Comparison of ENCODE assay signal across 2 cellular contexts in genomic region chr10:3333426-3333825, GRCh38.
TF ChIP-seq lines count a peak whose summit lies in the region.

No MANE protein-coding gene starts in this region.

TF ChIP-seq in GM23338, 12 proteins besides CTCF, POLR2A, EP300 and RAD21:
- TF ChIP-seq ZNF462 (CRISPR knock-in tag; IDR thresholded peaks at IDR 0.05) (no peak), ZNF331 (CRISPR knock-in tag; IDR thresholded peaks at IDR 0.05; ENCODE audit: low read depth) (no peak), EZH2 (IDR thresholded peaks at IDR 0.05; ENCODE audit: low read depth, unreplicated experiment) (no peak), NANOG (IDR thresholded peaks at IDR 0.05; ENCODE audit: borderline replicate concordance) (no peak), CREB1 (CRISPR knock-in tag; IDR thresholded peaks at IDR 0.05; ENCODE audit: low read depth) (no peak), JUNB (IDR thresholded peaks at IDR 0.05; ENCODE audit: unreplicated experiment) (no peak), ZNF114 (CRISPR knock-in tag; IDR thresholded peaks at IDR 0.05) (no peak), STAT1 (IDR thresholded peaks at IDR 0.05; ENCODE audit: unreplicated experiment) (no peak), ETS1 (IDR thresholded peaks at IDR 0.05) (no peak), EZH2phosphoT487 (IDR thresholded peaks at IDR 0.05; ENCODE audit: unreplicated experiment) (no peak), REST (IDR thresholded peaks at IDR 0.05; ENCODE audit: unreplicated experiment) (no peak), POLR2AphosphoS5 (IDR thresholded peaks at IDR 0.05; ENCODE audit: low read depth) (no peak)

TF ChIP-seq in neural cell, 6 proteins besides CTCF, POLR2A, EP300 and RAD21 (continued from another document):
- no peak for TF ChIP-seq REST (IDR thresholded peaks at IDR 0.05; ENCODE audit: borderline replicate concordance)
- TF ChIP-seq TAF1 (IDR thresholded peaks at IDR 0.05; ENCODE audit: low read depth): no peak
